Comparison of ENCODE assay signal across 8 cellular contexts in genomic region chr10:101840741-101841453, GRCh38. TPM values are rescaled to one million over a fixed set of nuclear protein-coding genes. Genes with fewer than 3 reads are reported as not detected.
A peak's percentile ranks its signal among the peaks of the same experiment; 100 is the strongest.
DNase-seq lines count a peak whose midpoint lies in the region; ATAC-seq and TF ChIP-seq lines count a peak whose summit lies in the region.

No MANE protein-coding gene starts in this region.

- H3K27ac ChIP-seq in RWPE1: no peak overlapping the region

- POLR2A ChIA-PET in RWPE1 (lab: Yijun Ruan, JAX; ENCODE audit: low non-redundant PET): interaction anchor here (1.3 kb wide), 1 partner anchor 169 kb away, joined by 3 read pairs; no protein-coding TSS in a partner anchor

- ATAC-seq in GM21529 (IDR thresholded peaks at IDR 0.05; ENCODE audit: unreplicated experiment): peak; percentile 67

- DNase-seq in DMS114 treated with DMSO at 0.1 percent for 48 hours (lab: John Stamatoyannopoulos, UW; ENCODE audit: unreplicated experiment) (peak; percentile 83), KG1 (lab: John Stamatoyannopoulos, UW) (peak; percentile 20), RWPE1 (ENCODE audit: low spot score) (peak; percentile 79), foreskin fibroblast (peak; percentile 77 to 94), neural crest cell (ENCODE audit: low read depth, low spot score) (peak; percentile 90), superior temporal gyrus (ENCODE audit: extremely low spot score) (peak; percentile 90)
- DNase-seq in activated gamma-delta T cell treated with anti-CD3 and anti-CD28 coated beads, Interleukin-2, amount 50 U/mL, for 16 hours (ENCODE audit: low read depth): peak; percentile 59

- peak overlapping the region; percentile 89 for H3K4me3 Mint-ChIP-seq in neural crest cell

- peaks cover 37% of the 10 kb centered on the region for H3K27me3 Mint-ChIP-seq in neural crest cell (ENCODE audit: low read depth)

- H3K4me1 Mint-ChIP-seq in neural crest cell: peaks cover 48% of the 10 kb centered on the region

- TF ChIP-seq CTCF in RWPE1 (conservative IDR thresholded peaks at IDR 0.05; ENCODE audit: low read depth) (peak; percentile 91), foreskin fibroblast (IDR thresholded peaks at IDR 0.05; ENCODE audit: low read depth, low read length) (peak; percentile 95), neural crest cell (conservative IDR thresholded peaks at IDR 0.05) (peak; percentile 90)

- CTCF ChIA-PET in RWPE1 (lab: Yijun Ruan, JAX): interaction anchor here (0.6 to 3.2 kb wide), 41 partner anchors 8 to 627 kb away, joined by 3 to 67 read pairs (median 4); partner anchors contain the start of gene OGA

- peak overlapping the region; percentile 28 to 45 for H3K4me3 ChIP-seq in foreskin fibroblast (ENCODE audit: low read depth in 1 of 2, low read length in 2 of 2)

- no peaks in the 10 kb centered on the region for H3K36me3 Mint-ChIP-seq in neural crest cell (ENCODE audit: low read depth)

- H3K9me3 Mint-ChIP-seq in neural crest cell: no peaks in the 10 kb centered on the region

- H3K27ac Mint-ChIP-seq in neural crest cell (ENCODE audit: unreplicated experiment): no peak overlapping the region

RNA-seq across cellular contexts. Expression of gene KCNIP2, which starts 2.7 kb away (rescaled TPM):
- 2.2 and 3.9 TPM in 2 replicates for total RNA-seq in neural crest cell

RNA-seq across cellular contexts. Expression of gene OGA, which starts 22.7 kb away (rescaled TPM):
- total RNA-seq in neural crest cell: 101 and 102 TPM in 2 replicates

RNA-seq across cellular contexts. Expression of gene NPM3, which starts 57.7 kb away (rescaled TPM):
- total RNA-seq in neural crest cell: 63.2 and 64.8 TPM in 2 replicates

Comparison
In these comparisons a context has a peak if more than half of its experiments do, and no peak if none do; other contexts are left out.
1. DNase-seq: peak in every context shown above with its lines; median percentile 90 in neural crest cell; 90 in superior temporal gyrus; 86 in foreskin fibroblast; 83 in DMS114 treated with DMSO at 0.1 percent for 48 hours; 79 in RWPE1; 59 in activated gamma-delta T cell treated with anti-CD3 and anti-CD28 coated beads, Interleukin-2, amount 50 U/mL, for 16 hours; 20 in KG1.